In the genomic region with DNA sequence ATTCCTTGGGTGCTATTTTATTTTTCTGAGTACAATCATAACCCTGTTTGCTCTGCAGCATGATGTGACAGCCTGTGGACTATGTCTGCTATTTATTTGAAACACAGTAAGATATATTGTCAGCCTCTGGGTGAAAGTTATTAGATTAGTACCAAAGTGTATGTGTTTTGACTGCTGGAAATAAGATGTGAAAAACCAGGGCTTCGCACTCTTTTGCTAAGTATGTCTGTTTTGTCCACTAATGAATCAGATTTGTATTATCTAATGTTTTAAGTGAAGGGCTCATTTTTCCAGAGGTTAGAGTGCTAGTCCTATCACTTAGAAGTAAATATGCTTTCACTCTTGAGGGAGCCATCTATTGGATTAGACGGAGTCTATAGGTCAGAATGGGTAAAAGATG, we compare ENCODE assay signal across 4 cellular contexts.
"Had no signal": no experiment of that assay in that cellular context is flagged by ENCODE, and none has a peak within 500 bp of the region (broad histone marks: within the 10 kb centered on the region; RNA-seq: fewer than 3 reads in every experiment).

No MANE protein-coding gene starts in this region.

- H3K4me3 ChIP-seq: GM23338 had no signal

- DNase-seq: H9, HCEC 1CT had no signal

- ATAC-seq: GM23338, HepG2 had no signal
